In the genomic region with DNA sequence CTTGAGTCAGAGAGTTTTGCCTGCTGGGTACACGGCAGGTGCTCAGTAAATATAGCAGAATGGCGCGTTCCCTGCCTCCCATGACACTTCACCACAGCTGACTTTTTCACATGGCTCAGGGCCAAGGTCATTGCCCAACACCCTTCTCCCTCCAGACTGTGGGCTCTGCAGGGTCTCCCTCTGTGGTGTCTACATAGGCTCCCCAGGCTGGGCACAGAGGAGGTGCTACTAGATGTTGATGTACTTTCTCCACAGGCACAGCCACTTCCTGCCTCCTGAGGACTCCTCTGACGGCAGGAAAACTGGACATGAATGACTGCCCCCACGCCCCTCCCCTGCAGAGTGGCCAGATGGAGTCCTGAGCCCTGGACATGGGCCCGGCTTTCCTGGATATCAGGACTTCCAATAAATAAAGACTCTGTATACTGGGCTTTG, we compare ENCODE assay signal across 17 cellular contexts. TPM values are rescaled to one million over a fixed set of nuclear protein-coding genes. Genes with fewer than 3 reads are reported as not detected.
DNase-seq lines count a peak whose midpoint lies in the region; ATAC-seq and TF ChIP-seq lines count a peak whose summit lies in the region.
"Had no signal": no experiment of that assay in that cellular context is flagged by ENCODE, and none has a peak within 500 bp of the region (broad histone marks: within the 10 kb centered on the region; RNA-seq: fewer than 3 reads in every experiment).

No MANE protein-coding gene starts in this region.

- POLR2A ChIA-PET in CD4-positive, alpha-beta T cell (lab: Charles Lee), result no interaction called here

- peaks cover 31% of the 10 kb centered on the region for H3K4me1 Mint-ChIP-seq in CD4-positive, alpha-beta T cell (ENCODE audit: low read depth)

- no peak for DNase-seq in CD4-positive, alpha-beta T cell
- DNase-seq in LNCaP clone FGC (ENCODE audit: low read depth), result peak; percentile 76
- DNase-seq in WERI-Rb-1, result peak; percentile 78
- DNase-seq in lung microvascular endothelial cell (ENCODE audit: low read depth in 2 of 2), result peak; percentile 58 to 70
- no peak for DNase-seq in osteoblast (ENCODE audit: insufficient read length, low spot score, missing footprints)
- DNase-seq in T-helper 9 cell, result no peak
- DNase-seq in SKM-1 (lab: John Stamatoyannopoulos, UW; ENCODE audit: unreplicated experiment), result no peak
- DNase-seq: activated CD4-positive, alpha-beta T cell treated with anti-CD3 and anti-CD28 coated beads, Interleukin-2, amount 50 U/mL, for 48 hours; kidney; NCI-H2171; PC-9; retina; stimulated activated CD4-positive, alpha-beta T cell treated with anti-CD3 and anti-CD28 coated beads, Interleukin-4, amount 100 ng/mL, for 4 hours; stimulated activated naive B cell treated with anti-CD40 and anti-IgM and Interleukin-4, amounts not matched to agents 10 μg/mL and 1 μg/mL and 100 μg/mL, for 72 hours had no signal

- no peak overlapping the region for H3K27ac ChIP-seq in CD4-positive, alpha-beta T cell (ENCODE audit: low read depth, low read length)
- H3K27ac ChIP-seq in WERI-Rb-1, result peak overlapping the region; percentile 78
- H3K27ac ChIP-seq in osteoblast (ENCODE audit: low read depth, low read length), result no peak overlapping the region
- H3K27ac ChIP-seq: PC-9 had no signal

- H3K36me3 Mint-ChIP-seq in CD4-positive, alpha-beta T cell (ENCODE audit: low read depth), result peaks cover 63% of the 10 kb centered on the region

- no peak overlapping the region for H2AFZ ChIP-seq in osteoblast (ENCODE audit: low read length)
- H2AFZ ChIP-seq: PC-9 had no signal

- H4K20me1 ChIP-seq in osteoblast (ENCODE audit: insufficient read depth, low read length), result no peaks in the 10 kb centered on the region

- no peaks in the 10 kb centered on the region for H3K27me3 ChIP-seq in CD4-positive, alpha-beta T cell (ENCODE audit: control insufficient read depth, insufficient read depth, low read length)
- no peaks in the 10 kb centered on the region for H3K27me3 ChIP-seq in WERI-Rb-1 (ENCODE audit: insufficient read depth, low read depth, severe bottlenecking)
- no peaks in the 10 kb centered on the region for H3K27me3 ChIP-seq in osteoblast (ENCODE audit: insufficient read depth, low read length)

- TF ChIP-seq CTCF in CD4-positive, alpha-beta T cell (IDR thresholded peaks at IDR 0.05), result no peak
- TF ChIP-seq CTCF in LNCaP clone FGC (IDR thresholded peaks at IDR 0.05; ENCODE audit: control insufficient read depth, extremely low read depth, insufficient read depth), result no peak
- TF ChIP-seq CTCF in WERI-Rb-1 (IDR thresholded peaks at IDR 0.05; ENCODE audit: low read depth, low read length), result no peak
- no peak for TF ChIP-seq CTCF in osteoblast (IDR thresholded peaks at IDR 0.05; ENCODE audit: extremely low read depth, low read depth, low read length)

- H3K4me1 ChIP-seq in osteoblast (ENCODE audit: insufficient read depth, low read length), result peaks cover 12% of the 10 kb centered on the region

- ATAC-seq in CD4-positive, alpha-beta T cell (ENCODE audit: poor library complexity), result no peak
- no peak for ATAC-seq in HG03439 (IDR thresholded peaks at IDR 0.05; ENCODE audit: unreplicated experiment)
- ATAC-seq: GM12878; stimulated activated naive B cell treated with anti-CD40 and anti-IgM and Interleukin-4, amounts not matched to agents 10 μg/mL and 1 μg/mL and 100 μg/mL, for 72 hours had no signal

- H3K9me3 Mint-ChIP-seq in CD4-positive, alpha-beta T cell, result no peaks in the 10 kb centered on the region
- H3K9me3 Mint-ChIP-seq: activated T-helper 2 cell treated with anti-CD3 and anti-CD28 coated beads, Interferon-gamma antibody, Interleukin-2, Interleukin-4, amounts not matched to agents 10 μg/mL and 5 μg/mL and 100 μg/mL, durations not matched to agents 14 hours and 24 hours and 36 hours; stimulated activated naive B cell treated with anti-CD40 and anti-IgM and Interleukin-4, amounts not matched to agents 10 μg/mL and 1 μg/mL and 100 μg/mL, for 72 hours had no signal

- peaks cover 9% of the 10 kb centered on the region for H3K79me2 ChIP-seq in osteoblast (ENCODE audit: insufficient read depth, low read length)

- H3K4me3 ChIP-seq in LNCaP clone FGC (ENCODE audit: low read depth, low read length) (no peak overlapping the region), WERI-Rb-1 (ENCODE audit: low read depth, low read length) (no peak overlapping the region), osteoblast (ENCODE audit: insufficient read depth, low read length) (no peak overlapping the region)
- H3K4me3 ChIP-seq: GM12878, PC-9 had no signal

- H3K27me3 Mint-ChIP-seq in CD4-positive, alpha-beta T cell, result no peaks in the 10 kb centered on the region
- H3K27me3 Mint-ChIP-seq: stimulated activated naive B cell treated with anti-CD40 and anti-IgM and Interleukin-4, amounts not matched to agents 10 μg/mL and 1 μg/mL and 100 μg/mL, for 72 hours had no signal

- H3K27ac Mint-ChIP-seq in CD4-positive, alpha-beta T cell, result no peak overlapping the region
- H3K27ac Mint-ChIP-seq: activated T-helper 2 cell treated with anti-CD3 and anti-CD28 coated beads, Interferon-gamma antibody, Interleukin-2, Interleukin-4, amounts not matched to agents 10 μg/mL and 5 μg/mL and 100 μg/mL, durations not matched to agents 14 hours and 24 hours and 36 hours; stimulated activated naive B cell treated with anti-CD40 and anti-IgM and Interleukin-4, amounts not matched to agents 10 μg/mL and 1 μg/mL and 100 μg/mL, for 72 hours had no signal

- no peak overlapping the region for H3K4me2 ChIP-seq in osteoblast (ENCODE audit: insufficient read depth, low read length)
- H3K4me2 ChIP-seq: PC-9 had no signal

- H3K9me3 ChIP-seq in CD4-positive, alpha-beta T cell (ENCODE audit: control insufficient read depth, low read length), result no peaks in the 10 kb centered on the region
- H3K9me3 ChIP-seq in WERI-Rb-1 (ENCODE audit: severe bottlenecking) (peaks cover 5% of the 10 kb centered on the region), osteoblast (ENCODE audit: low read depth, low read length) (no peaks in the 10 kb centered on the region)

- H3K36me3 ChIP-seq in WERI-Rb-1 (peaks cover 6% of the 10 kb centered on the region), osteoblast (ENCODE audit: insufficient read depth, low read length) (peaks cover 11% of the 10 kb centered on the region)

- peak overlapping the region; percentile 36 for H3K4me3 Mint-ChIP-seq in CD4-positive, alpha-beta T cell
- H3K4me3 Mint-ChIP-seq: stimulated activated naive B cell treated with anti-CD40 and anti-IgM and Interleukin-4, amounts not matched to agents 10 μg/mL and 1 μg/mL and 100 μg/mL, for 72 hours had no signal

- CTCF ChIA-PET in CD4-positive, alpha-beta T cell (lab: Charles Lee), result interaction anchor here (0.7 kb wide), 1 partner anchor 144 kb away, joined by 3 read pairs; no protein-coding TSS in a partner anchor

- intact Hi-C loops in CD4-positive, alpha-beta T cell (cut with DNase I, micrococcal nuclease), result loop anchor here (5.0 to 10.0 kb wide), 5 partner anchors 54 to 534 kb away; a partner anchor contains a TSS

RNA-seq across cellular contexts. Expression of a gene that starts 4.2 kb away (rescaled TPM):
- 10 to 100 TPM; 13.4 to 14.3 TPM for total RNA-seq in CD4-positive, alpha-beta T cell
- total RNA-seq in lung microvascular endothelial cell, result 5.7 and 8.3 TPM in 2 replicates
- total RNA-seq in osteoblast, result 7.7 and 10.1 TPM in 2 replicates

RNA-seq across cellular contexts. Expression of a gene that starts 46.4 kb away (rescaled TPM):
- total RNA-seq in CD4-positive, alpha-beta T cell, result 10 to 100 TPM in 1 of 2 experiments, 1 to 10 TPM in 1; 9.2 to 11.5 TPM
- total RNA-seq in lung microvascular endothelial cell (12.0 and 16.3 TPM in 2 replicates), osteoblast (10.5 and 10.9 TPM in 2 replicates)

RNA-seq across cellular contexts. Expression of a gene that starts 57.1 kb away (rescaled TPM):
- 100 to 1,000 TPM; 130 to 139 TPM for total RNA-seq in CD4-positive, alpha-beta T cell
- total RNA-seq in lung microvascular endothelial cell (12.9 and 20.0 TPM in 2 replicates), osteoblast (96.3 and 131 TPM in 2 replicates)

Comparison
In these comparisons a context has a peak if more than half of its experiments do, and no peak if none do; other contexts are left out.
1. DNase-seq: peak in LNCaP clone FGC (single experiment), WERI-Rb-1 (single experiment) and lung microvascular endothelial cell (2 of 2); none in CD4-positive, alpha-beta T cell (0 of 10), osteoblast (single experiment), T-helper 9 cell (single experiment) and SKM-1 (single experiment).